In the genomic region with DNA sequence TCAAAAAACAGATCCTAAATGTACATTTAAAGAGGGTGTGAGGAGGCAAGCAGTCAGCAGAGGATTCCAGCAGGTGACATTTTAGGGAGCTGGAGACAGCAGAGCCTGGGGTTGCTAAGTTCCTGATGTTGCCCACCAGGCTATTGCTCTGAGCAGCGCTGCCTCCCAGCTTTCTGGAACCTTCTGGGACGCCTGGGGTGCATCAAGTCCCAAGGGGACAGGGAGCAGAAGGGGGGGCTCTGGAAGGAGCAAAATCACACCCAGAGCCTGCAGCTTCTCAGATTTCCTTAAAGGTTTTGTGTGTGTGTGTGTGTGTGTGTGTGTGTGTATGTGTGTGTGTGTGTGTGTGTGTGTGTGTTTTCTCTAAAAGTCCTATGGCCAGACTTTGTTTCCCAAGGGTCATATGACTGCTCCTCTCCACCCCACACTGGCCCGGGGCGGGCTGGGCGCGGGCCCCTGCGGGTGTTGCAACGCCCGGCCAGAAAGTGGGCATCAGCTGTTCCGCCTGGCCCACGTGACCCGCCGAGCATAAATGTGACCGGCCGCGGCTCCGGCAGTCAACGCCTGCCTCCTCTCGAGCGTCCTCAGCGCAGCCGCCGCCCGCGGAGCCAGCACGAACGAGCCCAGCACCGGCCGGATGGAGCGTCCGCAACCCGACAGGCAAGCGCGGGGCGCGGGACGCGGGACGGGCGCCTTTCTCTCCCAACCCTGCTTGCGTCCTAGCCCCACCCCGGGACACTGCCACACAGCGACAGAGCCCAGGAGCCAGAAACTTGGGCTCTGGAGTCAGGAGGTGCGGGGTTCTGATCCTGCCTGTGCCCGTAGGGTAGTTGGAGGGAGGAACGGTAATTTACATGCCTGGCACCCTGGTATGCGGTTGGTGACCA, we compare ENCODE assay signal across 1 cellular context.
TF ChIP-seq lines count a peak whose summit lies in the region.

TSS of gene HMOX1 (plus strand) at position 560 of the 887 bp plus-strand sequence. CDS start at position 638, 78 bp downstream.

TF ChIP-seq in HepG2, 621 proteins besides CTCF, POLR2A, EP300 and RAD21 (continued from another document and continues in another):
- TF ChIP-seq PAXIP1 (CRISPR knock-in tag; conservative IDR thresholded peaks at IDR 0.05) (peak; percentile 59; the same call in 1 of the 2 replicates), KDM3A (CRISPR knock-in tag; IDR thresholded peaks at IDR 0.05; ENCODE audit: low read depth) (peak; percentile 93), NCOA1 (CRISPR knock-in tag; IDR thresholded peaks at IDR 0.05) (no peak), ZFP37 (CRISPR knock-in tag; IDR thresholded peaks at IDR 0.05; ENCODE audit: borderline replicate concordance) (no peak), ZNF775 (CRISPR knock-in tag; IDR thresholded peaks at IDR 0.05; ENCODE audit: borderline replicate concordance) (no peak), HNF4A (CRISPR knock-in tag; IDR thresholded peaks at IDR 0.05) (peak; percentile 63), ZNF564 (CRISPR knock-in tag; IDR thresholded peaks at IDR 0.05) (0 out of 2 replicates have a peak, but pooled peaks have one; percentile 20), RFXANK (CRISPR knock-in tag; IDR thresholded peaks at IDR 0.05) (no peak), FUBP1 (CRISPR knock-in tag; IDR thresholded peaks at IDR 0.05; ENCODE audit: borderline replicate concordance) (no peak), KAT7 (CRISPR knock-in tag; IDR thresholded peaks at IDR 0.05; ENCODE audit: borderline replicate concordance) (peak; percentile 92; the same call in 1 of the 2 replicates), ZNF350 (CRISPR knock-in tag; IDR thresholded peaks at IDR 0.05; ENCODE audit: borderline replicate concordance, low read depth) (no peak; the same call in 1 of the 2 replicates), ARNT (IDR thresholded peaks at IDR 0.05) (no peak), ZNF224 (CRISPR knock-in tag; IDR thresholded peaks at IDR 0.05) (no peak), ZBTB25 (CRISPR knock-in tag; IDR thresholded peaks at IDR 0.05) (0 out of 2 replicates have a peak, but pooled peaks have one; percentile 61), ZNF484 (CRISPR knock-in tag; IDR thresholded peaks at IDR 0.05; ENCODE audit: borderline replicate concordance, low read depth) (no peak), RCOR2 (CRISPR knock-in tag; IDR thresholded peaks at IDR 0.05) (peak; percentile 56; the same call in 1 of the 2 replicates), REL (CRISPR knock-in tag; conservative IDR thresholded peaks at IDR 0.05) (no peak), ZFP41 (CRISPR knock-in tag; IDR thresholded peaks at IDR 0.05; ENCODE audit: borderline replicate concordance) (no peak), ZNF468 (CRISPR knock-in tag; IDR thresholded peaks at IDR 0.05) (no peak), ERF (CRISPR knock-in tag; IDR thresholded peaks at IDR 0.05) (peak; percentile 91), ZNF780A (CRISPR knock-in tag; IDR thresholded peaks at IDR 0.05) (no peak), ZNF678 (CRISPR knock-in tag; IDR thresholded peaks at IDR 0.05) (no peak), BRF2 (CRISPR knock-in tag; IDR thresholded peaks at IDR 0.05) (no peak), MED8 (CRISPR knock-in tag; IDR thresholded peaks at IDR 0.05; ENCODE audit: insufficient replicate concordance) (peak; percentile 31), ATAD3A (CRISPR knock-in tag; IDR thresholded peaks at IDR 0.05) (no peak), ZNF251 (CRISPR knock-in tag; IDR thresholded peaks at IDR 0.05) (no peak), ZNF510 (CRISPR knock-in tag; IDR thresholded peaks at IDR 0.05; ENCODE audit: low read depth) (no peak), SMAD9 (CRISPR knock-in tag; IDR thresholded peaks at IDR 0.05) (no peak), ZNF724P (CRISPR knock-in tag; IDR thresholded peaks at IDR 0.05; ENCODE audit: borderline replicate concordance) (no peak), ZKSCAN1 (IDR thresholded peaks at IDR 0.05; ENCODE audit: low read length) (no peak)
- TF ChIP-seq, protein P1, sequence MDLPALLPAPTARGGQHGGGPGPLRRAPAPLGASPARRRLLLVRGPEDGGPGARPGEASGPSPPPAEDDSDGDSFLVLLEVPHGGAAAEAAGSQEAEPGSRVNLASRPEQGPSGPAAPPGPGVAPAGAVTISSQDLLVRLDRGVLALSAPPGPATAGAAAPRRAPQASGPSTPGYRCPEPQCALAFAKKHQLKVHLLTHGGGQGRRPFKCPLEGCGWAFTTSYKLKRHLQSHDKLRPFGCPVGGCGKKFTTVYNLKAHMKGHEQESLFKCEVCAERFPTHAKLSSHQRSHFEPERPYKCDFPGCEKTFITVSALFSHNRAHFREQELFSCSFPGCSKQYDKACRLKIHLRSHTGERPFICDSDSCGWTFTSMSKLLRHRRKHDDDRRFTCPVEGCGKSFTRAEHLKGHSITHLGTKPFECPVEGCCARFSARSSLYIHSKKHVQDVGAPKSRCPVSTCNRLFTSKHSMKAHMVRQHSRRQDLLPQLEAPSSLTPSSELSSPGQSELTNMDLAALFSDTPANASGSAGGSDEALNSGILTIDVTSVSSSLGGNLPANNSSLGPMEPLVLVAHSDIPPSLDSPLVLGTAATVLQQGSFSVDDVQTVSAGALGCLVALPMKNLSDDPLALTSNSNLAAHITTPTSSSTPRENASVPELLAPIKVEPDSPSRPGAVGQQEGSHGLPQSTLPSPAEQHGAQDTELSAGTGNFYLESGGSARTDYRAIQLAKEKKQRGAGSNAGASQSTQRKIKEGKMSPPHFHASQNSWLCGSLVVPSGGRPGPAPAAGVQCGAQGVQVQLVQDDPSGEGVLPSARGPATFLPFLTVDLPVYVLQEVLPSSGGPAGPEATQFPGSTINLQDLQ (CRISPR knock-in tag; IDR thresholded peaks at IDR 0.05), result no peak; the same call in 1 of the 2 replicates
- TF ChIP-seq, protein P2, sequence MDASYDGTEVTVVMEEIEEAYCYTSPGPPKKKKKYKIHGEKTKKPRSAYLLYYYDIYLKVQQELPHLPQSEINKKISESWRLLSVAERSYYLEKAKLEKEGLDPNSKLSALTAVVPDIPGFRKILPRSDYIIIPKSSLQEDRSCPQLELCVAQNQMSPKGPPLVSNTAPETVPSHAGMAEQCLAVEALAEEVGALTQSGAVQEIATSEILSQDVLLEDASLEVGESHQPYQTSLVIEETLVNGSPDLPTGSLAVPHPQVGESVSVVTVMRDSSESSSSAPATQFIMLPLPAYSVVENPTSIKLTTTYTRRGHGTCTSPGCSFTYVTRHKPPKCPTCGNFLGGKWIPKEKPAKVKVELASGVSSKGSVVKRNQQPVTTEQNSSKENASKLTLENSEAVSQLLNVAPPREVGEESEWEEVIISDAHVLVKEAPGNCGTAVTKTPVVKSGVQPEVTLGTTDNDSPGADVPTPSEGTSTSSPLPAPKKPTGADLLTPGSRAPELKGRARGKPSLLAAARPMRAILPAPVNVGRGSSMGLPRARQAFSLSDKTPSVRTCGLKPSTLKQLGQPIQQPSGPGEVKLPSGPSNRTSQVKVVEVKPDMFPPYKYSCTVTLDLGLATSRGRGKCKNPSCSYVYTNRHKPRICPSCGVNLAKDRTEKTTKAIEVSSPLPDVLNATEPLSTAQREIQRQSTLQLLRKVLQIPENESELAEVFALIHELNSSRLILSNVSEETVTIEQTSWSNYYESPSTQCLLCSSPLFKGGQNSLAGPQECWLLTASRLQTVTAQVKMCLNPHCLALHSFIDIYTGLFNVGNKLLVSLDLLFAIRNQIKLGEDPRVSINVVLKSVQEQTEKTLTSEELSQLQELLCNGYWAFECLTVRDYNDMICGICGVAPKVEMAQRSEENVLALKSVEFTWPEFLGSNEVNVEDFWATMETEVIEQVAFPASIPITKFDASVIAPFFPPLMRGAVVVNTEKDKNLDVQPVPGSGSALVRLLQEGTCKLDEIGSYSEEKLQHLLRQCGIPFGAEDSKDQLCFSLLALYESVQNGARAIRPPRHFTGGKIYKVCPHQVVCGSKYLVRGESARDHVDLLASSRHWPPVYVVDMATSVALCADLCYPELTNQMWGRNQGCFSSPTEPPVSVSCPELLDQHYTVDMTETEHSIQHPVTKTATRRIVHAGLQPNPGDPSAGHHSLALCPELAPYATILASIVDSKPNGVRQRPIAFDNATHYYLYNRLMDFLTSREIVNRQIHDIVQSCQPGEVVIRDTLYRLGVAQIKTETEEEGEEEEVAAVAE (CRISPR knock-in tag; IDR thresholded peaks at IDR 0.05; ENCODE audit: borderline replicate concordance), result peak; percentile 33; the same call in 1 of the 2 replicates
- TF ChIP-seq, protein P3, sequence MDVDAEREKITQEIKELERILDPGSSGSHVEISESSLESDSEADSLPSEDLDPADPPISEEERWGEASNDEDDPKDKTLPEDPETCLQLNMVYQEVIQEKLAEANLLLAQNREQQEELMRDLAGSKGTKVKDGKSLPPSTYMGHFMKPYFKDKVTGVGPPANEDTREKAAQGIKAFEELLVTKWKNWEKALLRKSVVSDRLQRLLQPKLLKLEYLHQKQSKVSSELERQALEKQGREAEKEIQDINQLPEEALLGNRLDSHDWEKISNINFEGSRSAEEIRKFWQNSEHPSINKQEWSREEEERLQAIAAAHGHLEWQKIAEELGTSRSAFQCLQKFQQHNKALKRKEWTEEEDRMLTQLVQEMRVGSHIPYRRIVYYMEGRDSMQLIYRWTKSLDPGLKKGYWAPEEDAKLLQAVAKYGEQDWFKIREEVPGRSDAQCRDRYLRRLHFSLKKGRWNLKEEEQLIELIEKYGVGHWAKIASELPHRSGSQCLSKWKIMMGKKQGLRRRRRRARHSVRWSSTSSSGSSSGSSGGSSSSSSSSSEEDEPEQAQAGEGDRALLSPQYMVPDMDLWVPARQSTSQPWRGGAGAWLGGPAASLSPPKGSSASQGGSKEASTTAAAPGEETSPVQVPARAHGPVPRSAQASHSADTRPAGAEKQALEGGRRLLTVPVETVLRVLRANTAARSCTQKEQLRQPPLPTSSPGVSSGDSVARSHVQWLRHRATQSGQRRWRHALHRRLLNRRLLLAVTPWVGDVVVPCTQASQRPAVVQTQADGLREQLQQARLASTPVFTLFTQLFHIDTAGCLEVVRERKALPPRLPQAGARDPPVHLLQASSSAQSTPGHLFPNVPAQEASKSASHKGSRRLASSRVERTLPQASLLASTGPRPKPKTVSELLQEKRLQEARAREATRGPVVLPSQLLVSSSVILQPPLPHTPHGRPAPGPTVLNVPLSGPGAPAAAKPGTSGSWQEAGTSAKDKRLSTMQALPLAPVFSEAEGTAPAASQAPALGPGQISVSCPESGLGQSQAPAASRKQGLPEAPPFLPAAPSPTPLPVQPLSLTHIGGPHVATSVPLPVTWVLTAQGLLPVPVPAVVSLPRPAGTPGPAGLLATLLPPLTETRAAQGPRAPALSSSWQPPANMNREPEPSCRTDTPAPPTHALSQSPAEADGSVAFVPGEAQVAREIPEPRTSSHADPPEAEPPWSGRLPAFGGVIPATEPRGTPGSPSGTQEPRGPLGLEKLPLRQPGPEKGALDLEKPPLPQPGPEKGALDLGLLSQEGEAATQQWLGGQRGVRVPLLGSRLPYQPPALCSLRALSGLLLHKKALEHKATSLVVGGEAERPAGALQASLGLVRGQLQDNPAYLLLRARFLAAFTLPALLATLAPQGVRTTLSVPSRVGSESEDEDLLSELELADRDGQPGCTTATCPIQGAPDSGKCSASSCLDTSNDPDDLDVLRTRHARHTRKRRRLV (CRISPR knock-in tag; IDR thresholded peaks at IDR 0.05), result no peak
